1 cellular context compared by ENCODE assay signal in the genomic region with DNA sequence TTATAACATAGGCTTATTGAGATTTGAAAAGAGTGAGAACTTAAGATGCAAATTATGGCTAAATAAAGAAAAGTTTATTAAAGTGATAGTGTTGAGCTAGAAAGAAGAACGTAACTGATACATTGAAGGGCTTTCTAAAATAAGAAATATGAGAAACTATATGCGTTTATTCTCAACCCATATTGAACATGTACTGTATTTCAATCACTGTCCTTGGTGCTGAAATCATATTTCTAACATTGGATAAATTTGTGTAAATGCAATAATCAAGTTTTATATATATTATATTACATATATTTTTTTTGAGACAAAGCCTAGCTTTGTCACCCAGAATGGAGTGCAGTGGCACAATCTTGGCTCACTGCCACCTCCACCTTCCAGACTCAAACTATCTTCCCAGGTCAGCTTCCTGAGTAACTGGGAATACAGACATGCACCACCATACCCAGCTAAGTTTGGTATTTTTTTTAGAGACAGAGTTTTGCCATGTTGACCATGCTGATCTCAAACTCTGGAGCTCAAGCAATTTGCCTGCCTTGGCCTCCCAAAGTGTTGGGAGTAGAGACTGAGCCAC.
A peak's percentile ranks its signal among the peaks of the same experiment; 100 is the strongest.
TF ChIP-seq lines count a peak whose summit lies in the region.

No MANE protein-coding gene starts in this region.

TF ChIP-seq in A549, 52 proteins besides CTCF, POLR2A, EP300 and RAD21 (continued from another document):
- TF ChIP-seq, protein P1, sequence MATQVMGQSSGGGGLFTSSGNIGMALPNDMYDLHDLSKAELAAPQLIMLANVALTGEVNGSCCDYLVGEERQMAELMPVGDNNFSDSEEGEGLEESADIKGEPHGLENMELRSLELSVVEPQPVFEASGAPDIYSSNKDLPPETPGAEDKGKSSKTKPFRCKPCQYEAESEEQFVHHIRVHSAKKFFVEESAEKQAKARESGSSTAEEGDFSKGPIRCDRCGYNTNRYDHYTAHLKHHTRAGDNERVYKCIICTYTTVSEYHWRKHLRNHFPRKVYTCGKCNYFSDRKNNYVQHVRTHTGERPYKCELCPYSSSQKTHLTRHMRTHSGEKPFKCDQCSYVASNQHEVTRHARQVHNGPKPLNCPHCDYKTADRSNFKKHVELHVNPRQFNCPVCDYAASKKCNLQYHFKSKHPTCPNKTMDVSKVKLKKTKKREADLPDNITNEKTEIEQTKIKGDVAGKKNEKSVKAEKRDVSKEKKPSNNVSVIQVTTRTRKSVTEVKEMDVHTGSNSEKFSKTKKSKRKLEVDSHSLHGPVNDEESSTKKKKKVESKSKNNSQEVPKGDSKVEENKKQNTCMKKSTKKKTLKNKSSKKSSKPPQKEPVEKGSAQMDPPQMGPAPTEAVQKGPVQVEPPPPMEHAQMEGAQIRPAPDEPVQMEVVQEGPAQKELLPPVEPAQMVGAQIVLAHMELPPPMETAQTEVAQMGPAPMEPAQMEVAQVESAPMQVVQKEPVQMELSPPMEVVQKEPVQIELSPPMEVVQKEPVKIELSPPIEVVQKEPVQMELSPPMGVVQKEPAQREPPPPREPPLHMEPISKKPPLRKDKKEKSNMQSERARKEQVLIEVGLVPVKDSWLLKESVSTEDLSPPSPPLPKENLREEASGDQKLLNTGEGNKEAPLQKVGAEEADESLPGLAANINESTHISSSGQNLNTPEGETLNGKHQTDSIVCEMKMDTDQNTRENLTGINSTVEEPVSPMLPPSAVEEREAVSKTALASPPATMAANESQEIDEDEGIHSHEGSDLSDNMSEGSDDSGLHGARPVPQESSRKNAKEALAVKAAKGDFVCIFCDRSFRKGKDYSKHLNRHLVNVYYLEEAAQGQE (IDR thresholded peaks at IDR 0.05) = peak; percentile 65; the same call in 1 of the 2 replicates
- TF ChIP-seq MAFK (IDR thresholded peaks at IDR 0.05; ENCODE audit: partially characterized antibody) = no peak
TF ChIP-seq in A549: peak in this region for 1.
